Comparison of ENCODE assay signal across 35 cellular contexts in genomic region chr9:25948182-25948581, GRCh38.
"Had no signal": no experiment of that assay in that cellular context is flagged by ENCODE, and none has a peak within 500 bp of the region (broad histone marks: within the 10 kb centered on the region; RNA-seq: fewer than 3 reads in every experiment).

No MANE protein-coding gene starts in this region.

- H3K4me3 ChIP-seq: MG63 had no signal

- H3K9me3 ChIP-seq: MG63 had no signal

- DNase-seq: Karpas-422, Kasumi-1, MG63, MM.1S, MV-4-11, NCI-H1048, NCI-H1092, NCI-H1092 treated with DMSO at 0.1 percent for 48 hours, NCI-H1105, NCI-H1105 treated with DMSO at 0.1 percent for 48 hours, NCI-H1417, NCI-H1417 treated with DMSO at 0.1 percent for 48 hours, NCI-H1436, NCI-H1436 treated with DMSO at 0.1 percent for 48 hours, NCI-H146, NCI-H1694, NCI-H1694 treated with DMSO at 0.1 percent for 48 hours, NCI-H187, NCI-H187 treated with DMSO at 0.1 percent for 48 hours, NCI-H1930, NCI-H2029, NCI-H2029 treated with DMSO at 0.1 percent for 48 hours, NCI-H2081, NCI-H2081 treated with DMSO at 0.1 percent for 48 hours, NCI-H2107, NCI-H2171, NCI-H2171 treated with DMSO at 0.1 percent for 48 hours, NCI-H2227 treated with DMSO at 0.1 percent for 48 hours, NCI-H226, NCI-H345, NCI-H446, NCI-H446 treated with DMSO at 0.1 percent for 48 hours, NCI-H510A, NCI-H510A treated with DMSO at 0.1 percent for 48 hours, NCI-H524 had no signal
